In genomic region chr10:33027088-33027487, GRCh38 we compare ENCODE assay signal across 23 cellular contexts.
A peak's percentile ranks its signal among the peaks of the same experiment; 100 is the strongest.
DNase-seq lines count a peak whose midpoint lies in the region; ATAC-seq and TF ChIP-seq lines count a peak whose summit lies in the region.
"Had no signal": no experiment of that assay in that cellular context is flagged by ENCODE, and none has a peak within 500 bp of the region (broad histone marks: within the 10 kb centered on the region; RNA-seq: fewer than 3 reads in every experiment).

No MANE protein-coding gene starts in this region.

- H3K27ac Mint-ChIP-seq in activated naive CD4-positive, alpha-beta T cell treated with anti-CD3 and anti-CD28 coated beads, Interleukin-2, amount 50 U/mL, for 24 hours: peak overlapping the region; percentile 26
- H3K27ac Mint-ChIP-seq in activated naive CD4-positive, alpha-beta T cell treated with anti-CD3 and anti-CD28 coated beads, Interleukin-2, amount 10 ng/mL, durations not matched to agents 7 days and 5 days: no peak overlapping the region
- H3K27ac Mint-ChIP-seq: HFFc6 had no signal

- H3K9me3 Mint-ChIP-seq in activated naive CD4-positive, alpha-beta T cell treated with anti-CD3 and anti-CD28 coated beads, Interleukin-2, amount 50 U/mL, for 24 hours: no peaks in the 10 kb centered on the region
- H3K9me3 Mint-ChIP-seq in activated naive CD4-positive, alpha-beta T cell treated with anti-CD3 and anti-CD28 coated beads, Interleukin-2, amount 10 ng/mL, durations not matched to agents 7 days and 5 days: no peaks in the 10 kb centered on the region
- H3K9me3 Mint-ChIP-seq: H9, HFFc6 had no signal

- H3K36me3 ChIP-seq in RWPE2 (ENCODE audit: low read depth) (no peaks in the 10 kb centered on the region), thoracic aorta (no peaks in the 10 kb centered on the region)
- H3K36me3 ChIP-seq: BLaER1 treated with 17β-estradiol and CSF1 and Interleukin-3, amounts not matched to agents 10 nM and 100 nM had no signal

- peak; percentile 74 for ATAC-seq in RWPE2 (ENCODE audit: low read depth)
- no peak for ATAC-seq in thoracic aorta (ENCODE audit: insufficient number of reproducible peaks, low FRiP score, low read depth)
- no peak for ATAC-seq in Right ventricle myocardium superior (ENCODE audit: poor library complexity)
- ATAC-seq: GM12878, HepG2 had no signal

- H3K27me3 ChIP-seq in RWPE2 (ENCODE audit: insufficient read depth, poor library complexity, severe bottlenecking) (no peaks in the 10 kb centered on the region), thoracic aorta (replicated peaks; ENCODE audit: insufficient read depth) (no peaks in the 10 kb centered on the region)
- H3K27me3 ChIP-seq: BLaER1 treated with 17β-estradiol and CSF1 and Interleukin-3, amounts not matched to agents 10 nM and 100 nM had no signal

- H3K27me3 Mint-ChIP-seq in activated naive CD4-positive, alpha-beta T cell treated with anti-CD3 and anti-CD28 coated beads, Interleukin-2, amount 50 U/mL, for 24 hours: no peaks in the 10 kb centered on the region
- peaks cover 6% of the 10 kb centered on the region for H3K27me3 Mint-ChIP-seq in activated naive CD4-positive, alpha-beta T cell treated with anti-CD3 and anti-CD28 coated beads, Interleukin-2, amount 10 ng/mL, durations not matched to agents 7 days and 5 days

- H3K9me3 ChIP-seq in RWPE2 (ENCODE audit: severe bottlenecking): peaks cover 2% of the 10 kb centered on the region
- no peaks in the 10 kb centered on the region for H3K9me3 ChIP-seq in thoracic aorta
- H3K9me3 ChIP-seq: BLaER1 treated with 17β-estradiol and CSF1 and Interleukin-3, amounts not matched to agents 10 nM and 100 nM had no signal

- H3K27ac ChIP-seq in RWPE2 (ENCODE audit: poor library complexity, severe bottlenecking) (peak overlapping the region; percentile 25), epithelial cell of prostate (peak overlapping the region; percentile 12), thoracic aorta (peak overlapping the region; percentile 47 to 57), coronary artery (peak overlapping the region in 1 of 2 donors; percentile 48)
- H3K27ac ChIP-seq: BLaER1 treated with 17β-estradiol and CSF1 and Interleukin-3, amounts not matched to agents 10 nM and 100 nM; HL-60 had no signal

- peaks cover 47% of the 10 kb centered on the region for H3K4me1 Mint-ChIP-seq in activated naive CD4-positive, alpha-beta T cell treated with anti-CD3 and anti-CD28 coated beads, Interleukin-2, amount 50 U/mL, for 24 hours
- H3K4me1 Mint-ChIP-seq in activated naive CD4-positive, alpha-beta T cell treated with anti-CD3 and anti-CD28 coated beads, Interleukin-2, amount 10 ng/mL, durations not matched to agents 7 days and 5 days: peaks cover 41% of the 10 kb centered on the region

- peaks cover 31% of the 10 kb centered on the region for H3K4me1 ChIP-seq in RWPE2 (ENCODE audit: insufficient read depth, poor library complexity, severe bottlenecking)
- peaks cover 3 to 32% of the 10 kb centered on the region in 2 donors for H3K4me1 ChIP-seq in thoracic aorta (ENCODE audit: control insufficient read depth in 1 of 2, low read depth in 2 of 2)
- H3K4me1 ChIP-seq: BLaER1 treated with 17β-estradiol and CSF1 and Interleukin-3, amounts not matched to agents 10 nM and 100 nM had no signal

- H3K4me3 ChIP-seq in RWPE2 (ENCODE audit: severe bottlenecking) (no peak overlapping the region), thoracic aorta (no peak overlapping the region), coronary artery (no peak overlapping the region)
- H3K4me3 ChIP-seq: BLaER1 treated with 17β-estradiol and CSF1 and Interleukin-3, amounts not matched to agents 10 nM and 100 nM; GM12878 had no signal

- TF ChIP-seq CTCF in RWPE2 (IDR thresholded peaks at IDR 0.05; ENCODE audit: poor library complexity, severe bottlenecking) (no peak), thoracic aorta (IDR thresholded peaks at IDR 0.05) (no peak), coronary artery (IDR thresholded peaks at IDR 0.05) (no peak)

- intact Hi-C loops in Right ventricle myocardium superior (cut with DNase I): no loop called here

- no peaks in the 10 kb centered on the region for H3K36me3 Mint-ChIP-seq in activated naive CD4-positive, alpha-beta T cell treated with anti-CD3 and anti-CD28 coated beads, Interleukin-2, amount 50 U/mL, for 24 hours
- H3K36me3 Mint-ChIP-seq in activated naive CD4-positive, alpha-beta T cell treated with anti-CD3 and anti-CD28 coated beads, Interleukin-2, amount 10 ng/mL, durations not matched to agents 7 days and 5 days: no peaks in the 10 kb centered on the region

- no peak for DNase-seq in activated naive CD4-positive, alpha-beta T cell treated with anti-CD3 and anti-CD28 coated beads, Interleukin-2, amount 10 ng/mL, durations not matched to agents 7 days and 5 days
- DNase-seq in RWPE2 (ENCODE audit: low spot score) (no peak), epithelial cell of prostate (ENCODE audit: low read depth, low spot score) (no peak), thoracic aorta (ENCODE audit: low spot score) (no peak), Right ventricle myocardium superior (no peak), coronary artery (ENCODE audit: low spot score) (no peak), DMS153 (lab: John Stamatoyannopoulos, UW) (no peak)
- DNase-seq: 8988T, DND-41, H9, HFFc6, KBM-7, MM.1S, NCI-H1048, NCI-H1436, NCI-H187 treated with DMSO at 0.1 percent for 48 hours, NCI-H510A, NCI-H748 treated with DMSO at 0.1 percent for 48 hours had no signal

- no peak overlapping the region for H3K4me3 Mint-ChIP-seq in activated naive CD4-positive, alpha-beta T cell treated with anti-CD3 and anti-CD28 coated beads, Interleukin-2, amount 50 U/mL, for 24 hours
- no peak overlapping the region for H3K4me3 Mint-ChIP-seq in activated naive CD4-positive, alpha-beta T cell treated with anti-CD3 and anti-CD28 coated beads, Interleukin-2, amount 10 ng/mL, durations not matched to agents 7 days and 5 days
- H3K4me3 Mint-ChIP-seq: H9, HFFc6 had no signal

- CTCF ChIA-PET in activated naive CD4-positive, alpha-beta T cell treated with anti-CD3 and anti-CD28 coated beads, Interleukin-2, amount 10 ng/mL, durations not matched to agents 7 days and 5 days (lab: Charles Lee): no interaction called here
